In genomic region chr4:3079694-3080123, GRCh38 we compare ENCODE assay signal across 10 cellular contexts.
DNase-seq lines count a peak whose midpoint lies in the region; ATAC-seq and TF ChIP-seq lines count a peak whose summit lies in the region.
"Had no signal": no experiment of that assay in that cellular context is flagged by ENCODE, and none has a peak within 500 bp of the region (broad histone marks: within the 10 kb centered on the region; RNA-seq: fewer than 3 reads in every experiment).

No MANE protein-coding gene starts in this region.

- TF ChIP-seq POLR2A in erythroblast (IDR thresholded peaks at IDR 0.05; ENCODE audit: low read length), result no peak

- peak; percentile 79 for DNase-seq in GF-D8 (lab: John Stamatoyannopoulos, UW)
- peak in 71 of 76 experiments; percentile 18 to 86 (median 58) for DNase-seq in HUDEP-2 (lab: John Stamatoyannopoulos, UW; ENCODE audit: unreplicated experiment in 76 of 76)
- DNase-seq in erythroblast (lab: John Stamatoyannopoulos, UW), result peak; percentile 62 to 86
- DNase-seq in LoVo (ENCODE audit: low spot score), result no peak
- no peak for DNase-seq in NCI-H2171 treated with DMSO at 0.1 percent for 48 hours (lab: John Stamatoyannopoulos, UW)
- no peak for DNase-seq in SIG-M5 treated with dmso at 0.1 percent for 504 hours (lab: John Stamatoyannopoulos, UW; ENCODE audit: unreplicated experiment)
- DNase-seq in NCI-H1048 (lab: John Stamatoyannopoulos, UW), result no peak
- DNase-seq: mammary epithelial cell, T-helper 9 cell had no signal

- peak; percentile 35 for ATAC-seq in GM18909 (IDR thresholded peaks at IDR 0.05; ENCODE audit: poor library complexity, unreplicated experiment)

Comparison
In these comparisons a context has a peak if more than half of its experiments do, and no peak if none do; other contexts are left out.
1. DNase-seq: peak in GF-D8 (single experiment), HUDEP-2 (71 of 76) and erythroblast (2 of 2); none in LoVo (single experiment), NCI-H2171 treated with DMSO at 0.1 percent for 48 hours (single experiment), SIG-M5 treated with dmso at 0.1 percent for 504 hours (single experiment) and NCI-H1048 (single experiment).